ENCODE assay signal across 19 cellular contexts in genomic region chr2:25241452-25241851, GRCh38.
DNase-seq lines count a peak whose midpoint lies in the region; ATAC-seq, FAIRE-seq and TF ChIP-seq lines count a peak whose summit lies in the region.
"Had no signal": no experiment of that assay in that cellular context is flagged by ENCODE, and none has a peak within 500 bp of the region (broad histone marks: within the 10 kb centered on the region; RNA-seq: fewer than 3 reads in every experiment).

No MANE protein-coding gene starts in this region.

- H3K4me3 ChIP-seq in H7 (ENCODE audit: insufficient read depth, low read depth, low read length) (no peak overlapping the region), bronchial epithelial cell (ENCODE audit: low read depth, low read length) (no peak overlapping the region), osteoblast (ENCODE audit: insufficient read depth, low read length) (no peak overlapping the region)
- H3K4me3 ChIP-seq: BLaER1 treated with 17β-estradiol and CSF1 and Interleukin-3, amounts not matched to agents 10 nM and 100 nM had no signal

- DNase-seq in Right ventricle myocardium inferior (ENCODE audit: missing footprints): peak; percentile 42
- no peak for DNase-seq in cardiac septum (ENCODE audit: low spot score)
- DNase-seq in H7: peak; percentile 23
- no peak for DNase-seq in bronchial epithelial cell (ENCODE audit: low read depth)
- DNase-seq in osteoblast (ENCODE audit: insufficient read length, low spot score, missing footprints): peak; percentile 41
- no peak for DNase-seq in GM19238 (ENCODE audit: insufficient read length, low spot score)
- DNase-seq: ACHN; Calu3; CD4-positive, CD25-positive, alpha-beta regulatory T cell; DMS 273 treated with DMSO at 0.1 percent for 48 hours; HCEC 1CT; HFFc6 had no signal

- H3K79me2 ChIP-seq in osteoblast (ENCODE audit: insufficient read depth, low read length): no peaks in the 10 kb centered on the region

- no peaks in the 10 kb centered on the region for H3K4me1 ChIP-seq in osteoblast (ENCODE audit: insufficient read depth, low read length)
- H3K4me1 ChIP-seq: BLaER1 treated with 17β-estradiol and CSF1 and Interleukin-3, amounts not matched to agents 10 nM and 100 nM had no signal

- no peaks in the 10 kb centered on the region for H3K9me3 ChIP-seq in osteoblast (ENCODE audit: low read depth, low read length)
- H3K9me3 ChIP-seq: BLaER1 treated with 17β-estradiol and CSF1 and Interleukin-3, amounts not matched to agents 10 nM and 100 nM had no signal

- FAIRE-seq in bronchial epithelial cell (lab: Jason Lieb, UNC): peak; percentile 18
- FAIRE-seq: G401.6, GM12892, GM19239, H1 had no signal

- TF ChIP-seq CTCF in bronchial epithelial cell (IDR thresholded peaks at IDR 0.05; ENCODE audit: insufficient read depth, low read length, severe bottlenecking) (no peak), osteoblast (IDR thresholded peaks at IDR 0.05; ENCODE audit: extremely low read depth, low read depth, low read length) (no peak)

- H3K27ac ChIP-seq in osteoblast (ENCODE audit: low read depth, low read length): no peak overlapping the region

- no peak overlapping the region for H2AFZ ChIP-seq in osteoblast (ENCODE audit: low read length)

- H3K27me3 ChIP-seq in H7 (ENCODE audit: control insufficient read depth, insufficient read depth, low read length) (no peaks in the 10 kb centered on the region), bronchial epithelial cell (ENCODE audit: control insufficient read depth, insufficient read depth, low read length) (no peaks in the 10 kb centered on the region), osteoblast (ENCODE audit: insufficient read depth, low read length) (no peaks in the 10 kb centered on the region)
- H3K27me3 ChIP-seq: BLaER1 treated with 17β-estradiol and CSF1 and Interleukin-3, amounts not matched to agents 10 nM and 100 nM had no signal

- ATAC-seq in Right ventricle myocardium inferior: no peak
- no peak for ATAC-seq in HG03045 (IDR thresholded peaks at IDR 0.05; ENCODE audit: unreplicated experiment)
- no peak for ATAC-seq in HG03354 (IDR thresholded peaks at IDR 0.05; ENCODE audit: poor library complexity, severe bottlenecking, unreplicated experiment)

- H3K4me2 ChIP-seq in osteoblast (ENCODE audit: insufficient read depth, low read length): no peak overlapping the region
- H3K4me2 ChIP-seq: BLaER1 treated with 17β-estradiol and CSF1 and Interleukin-3, amounts not matched to agents 10 nM and 100 nM had no signal

- intact Hi-C loops in Right ventricle myocardium inferior (cut with DNase I) (no loop called here), cardiac septum (cut with DNase I) (no loop called here)

- H3K36me3 ChIP-seq in H7 (replicated peaks; ENCODE audit: control insufficient read depth, insufficient read depth, low read length) (peaks cover 73% of the 10 kb centered on the region), bronchial epithelial cell (ENCODE audit: control insufficient read depth, insufficient read depth, low read length) (peaks cover 25% of the 10 kb centered on the region), osteoblast (ENCODE audit: insufficient read depth, low read length) (peaks cover 49% of the 10 kb centered on the region)

- no peaks in the 10 kb centered on the region for H4K20me1 ChIP-seq in osteoblast (ENCODE audit: insufficient read depth, low read length)

Comparison
In these comparisons a context has a peak if more than half of its experiments do, and no peak if none do; other contexts are left out.
1. DNase-seq: peak in Right ventricle myocardium inferior (single experiment), H7 (single experiment) and osteoblast (single experiment); none in cardiac septum (single experiment), bronchial epithelial cell (single experiment) and GM19238 (single experiment).